ENCODE assay signal across 1 cellular context in genomic region chr5:148806520-148806931, GRCh38.
A peak's percentile ranks its signal among the peaks of the same experiment; 100 is the strongest.
TF ChIP-seq lines count a peak whose summit lies in the region.

No MANE protein-coding gene starts in this region.

TF ChIP-seq in K562, 482 proteins besides CTCF, POLR2A, EP300 and RAD21 (continued from another document):
- TF ChIP-seq ZNF592 (IDR thresholded peaks at IDR 0.05) (no peak), HDAC3 (IDR thresholded peaks at IDR 0.05; ENCODE audit: borderline replicate concordance, partially characterized antibody) (peak; percentile 66), MAFF (IDR thresholded peaks at IDR 0.05; ENCODE audit: low read length) (peak; percentile 12; the same call in 1 of the 2 replicates), MTA1 (IDR thresholded peaks at IDR 0.05; ENCODE audit: borderline replicate concordance) (peak; percentile 75), ZNF174 (CRISPR knock-in tag; IDR thresholded peaks at IDR 0.05) (no peak), DPF2 (IDR thresholded peaks at IDR 0.05) (peak; percentile 93), MTA2 (IDR thresholded peaks at IDR 0.05; ENCODE audit: low read depth) (peak; percentile 86), LARP7 (IDR thresholded peaks at IDR 0.05) (0 out of 2 replicates have a peak, but pooled peaks have one; percentile 18), MECOM (CRISPR knock-in tag; IDR thresholded peaks at IDR 0.05) (peak; percentile 99), SMARCA4 (IDR thresholded peaks at IDR 0.05) (peak; percentile 94), L3MBTL2 (IDR thresholded peaks at IDR 0.05) (peak; percentile 49; the same call in 1 of the 2 replicates), NCOA4 (IDR thresholded peaks at IDR 0.05; ENCODE audit: partially characterized antibody) (no peak), SMC3 (conservative IDR thresholded peaks at IDR 0.05; ENCODE audit: insufficient read depth, low read depth, low read length) (no peak), YY1 (IDR thresholded peaks at IDR 0.05; ENCODE audit: borderline replicate concordance in 1 of 3, control insufficient read depth in 1 of 3, extremely low read depth in 1 of 3, insufficient read depth in 3 of 3, insufficient read length in 1 of 3, insufficient replicate concordance in 2 of 3, low read depth in 1 of 3, low read length in 2 of 3) (peak in 1 of 3 experiments; percentile 41), HLTF (IDR thresholded peaks at IDR 0.05) (peak; percentile 87), ATF1 (CRISPR knock-in tag; IDR thresholded peaks at IDR 0.05) (no peak), ATF1 (tag; IDR thresholded peaks at IDR 0.05) (peak; percentile 35; the same call in 1 of the 2 replicates), ETV1 (tag; conservative IDR thresholded peaks at IDR 0.05; ENCODE audit: low read depth) (peak; percentile 55), ZBTB11 (CRISPR knock-in tag; IDR thresholded peaks at IDR 0.05) (peak in 1 of 3 experiments; percentile 76; a peak in 2 of 6 replicates), REST (CRISPR knock-in tag; IDR thresholded peaks at IDR 0.05; ENCODE audit: low read depth) (no peak), ZNF224 (CRISPR knock-in tag; IDR thresholded peaks at IDR 0.05) (no peak), CBFA2T3 (IDR thresholded peaks at IDR 0.05) (peak; percentile 95), ZKSCAN8 (CRISPR knock-in tag; IDR thresholded peaks at IDR 0.05) (no peak), ZC3H4 (CRISPR knock-in tag; IDR thresholded peaks at IDR 0.05; ENCODE audit: borderline replicate concordance) (no peak), BHLHE40 (IDR thresholded peaks at IDR 0.05; ENCODE audit: low read length) (0 out of 2 replicates have a peak, but pooled peaks have one; percentile 44), GATAD2B (IDR thresholded peaks at IDR 0.05; ENCODE audit: borderline replicate concordance) (peak; percentile 60; the same call in 1 of the 2 replicates), ZNF668 (CRISPR knock-in tag; IDR thresholded peaks at IDR 0.05) (no peak), SETDB1 (IDR thresholded peaks at IDR 0.05; ENCODE audit: low read length) (no peak), NCOA1 (IDR thresholded peaks at IDR 0.05; ENCODE audit: low read depth) (peak; percentile 72; the same call in 1 of the 2 replicates)
- TF ChIP-seq, protein P1, sequence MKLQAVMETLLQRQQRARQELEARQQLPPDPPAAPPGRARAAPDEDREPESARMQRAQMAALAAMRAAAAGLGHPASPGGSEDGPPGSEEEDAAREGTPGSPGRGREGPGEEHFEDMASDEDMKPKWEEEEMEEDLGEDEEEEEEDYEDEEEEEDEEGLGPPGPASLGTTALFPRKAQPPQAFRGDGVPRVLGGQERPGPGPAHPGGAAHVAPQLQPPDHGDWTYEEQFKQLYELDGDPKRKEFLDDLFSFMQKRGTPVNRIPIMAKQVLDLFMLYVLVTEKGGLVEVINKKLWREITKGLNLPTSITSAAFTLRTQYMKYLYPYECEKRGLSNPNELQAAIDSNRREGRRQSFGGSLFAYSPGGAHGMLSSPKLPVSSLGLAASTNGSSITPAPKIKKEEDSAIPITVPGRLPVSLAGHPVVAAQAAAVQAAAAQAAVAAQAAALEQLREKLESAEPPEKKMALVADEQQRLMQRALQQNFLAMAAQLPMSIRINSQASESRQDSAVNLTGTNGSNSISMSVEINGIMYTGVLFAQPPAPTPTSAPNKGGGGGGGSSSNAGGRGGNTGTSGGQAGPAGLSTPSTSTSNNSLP (IDR thresholded peaks at IDR 0.05; ENCODE audit: borderline replicate concordance, low read depth, low read length) = peak; percentile 69; the same call in 1 of the 2 replicates
- TF ChIP-seq, protein P2, sequence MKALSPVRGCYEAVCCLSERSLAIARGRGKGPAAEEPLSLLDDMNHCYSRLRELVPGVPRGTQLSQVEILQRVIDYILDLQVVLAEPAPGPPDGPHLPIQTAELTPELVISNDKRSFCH (CRISPR knock-in tag; IDR thresholded peaks at IDR 0.05) = no peak
- TF ChIP-seq, protein P2 (tag; IDR thresholded peaks at IDR 0.05) = peak; percentile 94
- TF ChIP-seq, protein P3, sequence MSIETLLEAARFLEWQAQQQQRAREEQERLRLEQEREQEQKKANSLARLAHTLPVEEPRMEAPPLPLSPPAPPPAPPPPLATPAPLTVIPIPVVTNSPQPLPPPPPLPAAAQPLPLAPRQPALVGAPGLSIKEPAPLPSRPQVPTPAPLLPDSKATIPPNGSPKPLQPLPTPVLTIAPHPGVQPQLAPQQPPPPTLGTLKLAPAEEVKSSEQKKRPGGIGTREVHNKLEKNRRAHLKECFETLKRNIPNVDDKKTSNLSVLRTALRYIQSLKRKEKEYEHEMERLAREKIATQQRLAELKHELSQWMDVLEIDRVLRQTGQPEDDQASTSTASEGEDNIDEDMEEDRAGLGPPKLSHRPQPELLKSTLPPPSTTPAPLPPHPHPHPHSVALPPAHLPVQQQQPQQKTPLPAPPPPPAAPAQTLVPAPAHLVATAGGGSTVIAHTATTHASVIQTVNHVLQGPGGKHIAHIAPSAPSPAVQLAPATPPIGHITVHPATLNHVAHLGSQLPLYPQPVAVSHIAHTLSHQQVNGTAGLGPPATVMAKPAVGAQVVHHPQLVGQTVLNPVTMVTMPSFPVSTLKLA (conservative IDR thresholded peaks at IDR 0.05) = peak in 1 of 2 experiments; percentile 77; a peak in 3 of 4 replicates
